Comparison of ENCODE assay signal across 17 cellular contexts in genomic region chr20:59809630-59810375, GRCh38.
"Had no signal": no experiment of that assay in that cellular context is flagged by ENCODE, and none has a peak within 500 bp of the region (broad histone marks: within the 10 kb centered on the region; RNA-seq: fewer than 3 reads in every experiment).

No MANE protein-coding gene starts in this region.

- H3K27ac Mint-ChIP-seq: activated B cell treated with CpG ODN at 0.5 μM for 24 hours; activated CD4-positive, alpha-beta T cell treated with anti-CD3 and anti-CD28 coated beads for 36 hours; activated naive CD4-positive, alpha-beta T cell treated with anti-CD3 and anti-CD28 coated beads, Interleukin-2, amount 10 ng/mL, durations not matched to agents 7 days and 5 days; naive thymus-derived CD4-positive, alpha-beta T cell; T-helper 1 cell treated with Interleukin-12 subunit alpha and Interleukin-12 subunit beta and Interleukin-4 antibody, amounts not matched to agents 30 μg/mL and 1 μg/mL, for 36 hours had no signal

- H3K4me1 ChIP-seq: body of pancreas, esophagus squamous epithelium, gastrocnemius medialis, prostate gland, upper lobe of right lung had no signal

- H3K27ac ChIP-seq: body of pancreas, esophagus squamous epithelium, gastrocnemius medialis, ovary, prostate gland, upper lobe of right lung had no signal

- H3K4me3 Mint-ChIP-seq: activated B cell treated with CpG ODN at 0.5 μM for 24 hours; activated CD4-positive, alpha-beta T cell treated with anti-CD3 and anti-CD28 coated beads for 36 hours; activated naive CD4-positive, alpha-beta T cell treated with anti-CD3 and anti-CD28 coated beads, Interleukin-2, amount 10 ng/mL, durations not matched to agents 7 days and 5 days; naive thymus-derived CD4-positive, alpha-beta T cell; T-helper 1 cell treated with Interleukin-12 subunit alpha and Interleukin-12 subunit beta and Interleukin-4 antibody, amounts not matched to agents 30 μg/mL and 1 μg/mL, for 36 hours had no signal

- DNase-seq: activated B cell treated with CpG ODN at 0.5 μM for 24 hours; activated CD4-positive, alpha-beta T cell treated with anti-CD3 and anti-CD28 coated beads for 36 hours; activated CD4-positive, alpha-beta T cell treated with anti-CD3 and anti-CD28 coated beads, Interleukin-2, amount 50 U/mL, for 4 hours; activated naive CD4-positive, alpha-beta T cell treated with anti-CD3 and anti-CD28 coated beads, Interleukin-2, amount 10 ng/mL, durations not matched to agents 7 days and 5 days; activated T-cell treated with anti-CD3 and anti-CD28 coated beads for 4 hours; body of pancreas; esophagus squamous epithelium; gastrocnemius medialis; left cardiac atrium; naive thymus-derived CD4-positive, alpha-beta T cell; stimulated activated CD4-positive, alpha-beta T cell treated with anti-CD3 and anti-CD28 coated beads, Interleukin-4, amount 100 ng/mL, for 24 hours; stimulated activated naive CD8-positive, alpha-beta T cell treated with anti-CD3 and anti-CD28 coated beads, Interleukin-15, Interleukin-2, amounts not matched to agents 100 U/mL and 50 U/mL, for 24 hours; T1000; upper lobe of right lung had no signal

- H3K27me3 ChIP-seq: body of pancreas, esophagus squamous epithelium, gastrocnemius medialis, ovary, upper lobe of right lung had no signal

- ATAC-seq: activated CD4-positive, alpha-beta T cell treated with anti-CD3 and anti-CD28 coated beads for 36 hours; body of pancreas; gastrocnemius medialis; left cardiac atrium; naive thymus-derived CD4-positive, alpha-beta T cell; stimulated activated naive CD8-positive, alpha-beta T cell treated with anti-CD3 and anti-CD28 coated beads, Interleukin-15, Interleukin-2, amounts not matched to agents 100 U/mL and 50 U/mL, for 24 hours; upper lobe of right lung had no signal

- H3K36me3 ChIP-seq: esophagus squamous epithelium, gastrocnemius medialis, ovary, prostate gland, upper lobe of right lung had no signal

- H3K9me3 ChIP-seq: body of pancreas, esophagus squamous epithelium, gastrocnemius medialis, ovary, prostate gland, upper lobe of right lung had no signal

- H3K4me3 ChIP-seq: body of pancreas, esophagus squamous epithelium, gastrocnemius medialis, ovary, prostate gland, upper lobe of right lung had no signal

- H3K27me3 Mint-ChIP-seq: activated B cell treated with CpG ODN at 0.5 μM for 24 hours had no signal

- H3K36me3 Mint-ChIP-seq: activated naive CD4-positive, alpha-beta T cell treated with anti-CD3 and anti-CD28 coated beads, Interleukin-2, amount 10 ng/mL, durations not matched to agents 7 days and 5 days; naive thymus-derived CD4-positive, alpha-beta T cell had no signal

- H3K9me3 Mint-ChIP-seq: activated B cell treated with CpG ODN at 0.5 μM for 24 hours; activated naive CD4-positive, alpha-beta T cell treated with anti-CD3 and anti-CD28 coated beads, Interleukin-2, amount 10 ng/mL, durations not matched to agents 7 days and 5 days; T-helper 1 cell treated with Interleukin-12 subunit alpha and Interleukin-12 subunit beta and Interleukin-4 antibody, amounts not matched to agents 30 μg/mL and 1 μg/mL, for 36 hours had no signal

- H3K4me1 Mint-ChIP-seq: activated B cell treated with CpG ODN at 0.5 μM for 24 hours; activated CD4-positive, alpha-beta T cell treated with anti-CD3 and anti-CD28 coated beads for 36 hours; activated naive CD4-positive, alpha-beta T cell treated with anti-CD3 and anti-CD28 coated beads, Interleukin-2, amount 10 ng/mL, durations not matched to agents 7 days and 5 days; naive thymus-derived CD4-positive, alpha-beta T cell had no signal
